In genomic region chr13:67230243-67230773, GRCh38 we compare ENCODE assay signal across 8 cellular contexts.
DNase-seq lines count a peak whose midpoint lies in the region; ATAC-seq and TF ChIP-seq lines count a peak whose summit lies in the region.

A gene with protein sequence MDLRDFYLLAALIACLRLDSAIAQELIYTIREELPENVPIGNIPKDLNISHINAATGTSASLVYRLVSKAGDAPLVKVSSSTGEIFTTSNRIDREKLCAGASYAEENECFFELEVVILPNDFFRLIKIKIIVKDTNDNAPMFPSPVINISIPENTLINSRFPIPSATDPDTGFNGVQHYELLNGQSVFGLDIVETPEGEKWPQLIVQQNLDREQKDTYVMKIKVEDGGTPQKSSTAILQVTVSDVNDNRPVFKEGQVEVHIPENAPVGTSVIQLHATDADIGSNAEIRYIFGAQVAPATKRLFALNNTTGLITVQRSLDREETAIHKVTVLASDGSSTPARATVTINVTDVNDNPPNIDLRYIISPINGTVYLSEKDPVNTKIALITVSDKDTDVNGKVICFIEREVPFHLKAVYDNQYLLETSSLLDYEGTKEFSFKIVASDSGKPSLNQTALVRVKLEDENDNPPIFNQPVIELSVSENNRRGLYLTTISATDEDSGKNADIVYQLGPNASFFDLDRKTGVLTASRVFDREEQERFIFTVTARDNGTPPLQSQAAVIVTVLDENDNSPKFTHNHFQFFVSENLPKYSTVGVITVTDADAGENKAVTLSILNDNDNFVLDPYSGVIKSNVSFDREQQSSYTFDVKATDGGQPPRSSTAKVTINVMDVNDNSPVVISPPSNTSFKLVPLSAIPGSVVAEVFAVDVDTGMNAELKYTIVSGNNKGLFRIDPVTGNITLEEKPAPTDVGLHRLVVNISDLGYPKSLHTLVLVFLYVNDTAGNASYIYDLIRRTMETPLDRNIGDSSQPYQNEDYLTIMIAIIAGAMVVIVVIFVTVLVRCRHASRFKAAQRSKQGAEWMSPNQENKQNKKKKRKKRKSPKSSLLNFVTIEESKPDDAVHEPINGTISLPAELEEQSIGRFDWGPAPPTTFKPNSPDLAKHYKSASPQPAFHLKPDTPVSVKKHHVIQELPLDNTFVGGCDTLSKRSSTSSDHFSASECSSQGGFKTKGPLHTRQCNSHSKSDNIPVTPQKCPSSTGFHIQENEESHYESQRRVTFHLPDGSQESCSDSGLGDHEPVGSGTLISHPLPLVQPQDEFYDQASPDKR (N-terminal part only) (minus strand): TSS chr13:67230336. CDS start chr13:67228440, 1,896 bp downstream.

- POLR2A ChIA-PET in AG04449 (lab: Yijun Ruan, JAX): interaction anchor here (1.0 kb wide), 1 partner anchor 1019 kb away, joined by 3 read pairs; no protein-coding TSS in a partner anchor

- H3K4me3 ChIP-seq in AG04449 (ENCODE audit: low read depth, low read length) (peak within 1 kb of the TSS; percentile 91), choroid plexus epithelial cell (ENCODE audit: low read depth, low read length) (peak within 1 kb of the TSS; percentile 67)

- CTCF ChIA-PET in AG04449 (lab: Yijun Ruan, JAX): interaction anchor here (1.1 to 1.4 kb wide), 2 partner anchors 8 to 612 kb away, joined by 3 to 4 read pairs; no protein-coding TSS in a partner anchor

- TF ChIP-seq CTCF in AG04449 (IDR thresholded peaks at IDR 0.05; ENCODE audit: insufficient read depth, low read length, missing control alignments) (no peak), choroid plexus epithelial cell (conservative IDR thresholded peaks at IDR 0.05; ENCODE audit: low read depth, low read length) (no peak)

- ATAC-seq in GM18909 (IDR thresholded peaks at IDR 0.05; ENCODE audit: poor library complexity, unreplicated experiment) (peak; percentile 99), HG03159 (IDR thresholded peaks at IDR 0.05; ENCODE audit: unreplicated experiment) (peak; percentile 98)

- DNase-seq in AG04449 (ENCODE audit: low read depth, low spot score) (peak; percentile 73), NCI-H226 (peak; percentile 94), choroid plexus epithelial cell (ENCODE audit: low read depth) (peak; percentile 99), kidney glomerular epithelial cell (lab: John Stamatoyannopoulos, UW) (peak; percentile 94)
- DNase-seq in activated CD4-positive, alpha-beta T cell treated with anti-CD3 and anti-CD28 coated beads for 24 hours (ENCODE audit: low read depth in 2 of 2): peak; percentile 80 to 82
- DNase-seq in stimulated activated CD4-positive, alpha-beta T cell treated with anti-CD3 and anti-CD28 coated beads, Interleukin-15, amount 100 ng/mL, for 48 hours (ENCODE audit: low read depth in 2 of 2): peak; percentile 78 to 85

Comparison
In these comparisons a context has a peak if more than half of its experiments do, and no peak if none do; other contexts are left out.
1. Peak in every context shown above with its lines: DNase-seq, ATAC-seq and H3K4me3 ChIP-seq.